11 cellular contexts compared by ENCODE assay signal in the genomic region with DNA sequence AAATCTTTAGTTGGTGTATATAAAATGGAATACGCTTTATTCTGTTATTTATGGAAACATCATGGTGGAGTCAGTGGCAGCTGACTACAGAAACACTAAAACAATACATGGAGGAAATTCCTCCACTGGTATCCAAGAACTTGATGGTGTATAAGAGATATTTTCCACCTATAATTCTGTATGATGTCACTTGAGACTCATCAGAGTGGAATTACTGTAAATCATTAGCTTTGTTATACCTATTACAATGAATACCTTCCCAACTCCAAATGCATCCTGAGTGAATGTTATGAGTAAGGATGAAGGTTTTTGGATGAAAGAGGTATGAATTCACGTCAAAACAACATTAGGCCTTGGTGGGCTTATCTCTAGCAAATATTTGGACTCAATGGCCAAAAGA.
DNase-seq lines count a peak whose midpoint lies in the region; ATAC-seq and TF ChIP-seq lines count a peak whose summit lies in the region.
"Had no signal": no experiment of that assay in that cellular context is flagged by ENCODE, and none has a peak within 500 bp of the region (broad histone marks: within the 10 kb centered on the region; RNA-seq: fewer than 3 reads in every experiment).

No MANE protein-coding gene starts in this region.

- H3K9ac ChIP-seq in HCT116 (ENCODE audit: low read length) (no peak overlapping the region), PC-3 (ENCODE audit: low read length) (no peak overlapping the region)
- H3K9ac ChIP-seq: BLaER1 treated with 17β-estradiol and CSF1 and Interleukin-3, amounts not matched to agents 10 nM and 100 nM; GM23248 had no signal

- CTCF ChIA-PET in HCT116 (lab: Charles Lee): no interaction called here
- CTCF ChIA-PET in PC-3 (lab: Charles Lee): no interaction called here

- BruUV-seq in HCT116 (replicated peaks; lab: Mats Ljungman, UMichigan): no TSS peak
- BruUV-seq in PC-3 (replicated peaks; lab: Mats Ljungman, UMichigan): no TSS peak

- no peaks in the 10 kb centered on the region for H4K20me1 ChIP-seq in HCT116 (ENCODE audit: insufficient read depth)
- no peaks in the 10 kb centered on the region for H4K20me1 ChIP-seq in PC-3 (ENCODE audit: low read length)
- H4K20me1 ChIP-seq: BLaER1 treated with 17β-estradiol and CSF1 and Interleukin-3, amounts not matched to agents 10 nM and 100 nM had no signal

- no peak for TF ChIP-seq POLR2A in HCT116 (IDR thresholded peaks at IDR 0.05; ENCODE audit: borderline replicate concordance, extremely low read depth, insufficient read depth, insufficient read length)

- H3K27ac ChIP-seq in HCT116 (ENCODE audit: low read depth, low read length): no peak overlapping the region
- no peak overlapping the region for H3K27ac ChIP-seq in PC-3 (ENCODE audit: low read length)
- H3K27ac ChIP-seq in upper lobe of right lung: no peak overlapping the region
- H3K27ac ChIP-seq: BLaER1 treated with 17β-estradiol and CSF1 and Interleukin-3, amounts not matched to agents 10 nM and 100 nM; GM23248 had no signal

- RAD21 ChIA-PET in HCT116 (lab: Charles Lee; ENCODE audit: low non-redundant PET in 1 of 2, low total read pairs in 2 of 2, uncharacterized antibody in 2 of 2, unreplicated experiment in 2 of 2): no interaction called here

- no peaks in the 10 kb centered on the region for H3F3A ChIP-seq in PC-3 (ENCODE audit: low read length, unreplicated experiment)

- intact Hi-C loops in HCT116 (cut with micrococcal nuclease): no loop called here
- intact Hi-C loops in PC-3 (cut with micrococcal nuclease): no loop called here
- intact Hi-C loops in upper lobe of right lung (cut with DNase I): no loop called here

- H3K36me3 ChIP-seq in HCT116 (ENCODE audit: control insufficient read depth in 1 of 2, insufficient read depth in 2 of 2, low read length in 2 of 2): no peaks in the 10 kb centered on the region
- H3K36me3 ChIP-seq in PC-3 (ENCODE audit: low read depth, low read length): no peaks in the 10 kb centered on the region
- H3K36me3 ChIP-seq in kidney epithelial cell (ENCODE audit: control insufficient read depth, insufficient read depth, low read length): no peaks in the 10 kb centered on the region
- H3K36me3 ChIP-seq in upper lobe of right lung: no peaks in the 10 kb centered on the region
- H3K36me3 ChIP-seq: BLaER1 treated with 17β-estradiol and CSF1 and Interleukin-3, amounts not matched to agents 10 nM and 100 nM; HAP-1 had no signal

- no peak for TF ChIP-seq CTCF in HCT116 (IDR thresholded peaks at IDR 0.05 in 2 of 3, conservative IDR thresholded peaks at IDR 0.05 in 1 of 3; ENCODE audit: borderline replicate concordance in 1 of 3, insufficient read depth in 1 of 3, low read depth in 2 of 3, low read length in 2 of 3)
- no peak for TF ChIP-seq CTCF in PC-3 (conservative IDR thresholded peaks at IDR 0.05; ENCODE audit: low read depth, low read length)
- TF ChIP-seq CTCF in kidney epithelial cell (IDR thresholded peaks at IDR 0.05; ENCODE audit: insufficient read depth, low read length, poor library complexity, severe bottlenecking): no peak
- no peak for TF ChIP-seq CTCF in upper lobe of right lung (IDR thresholded peaks at IDR 0.05)

- H3K4me1 ChIP-seq in HCT116 (ENCODE audit: control insufficient read depth in 1 of 2, insufficient read depth in 2 of 2, low read length in 2 of 2): peaks cover 0 to 23% of the 10 kb centered on the region in 2 experiments; a peak in 1 of 4 replicates
- H3K4me1 ChIP-seq in PC-3 (ENCODE audit: insufficient read depth, low read length): no peaks in the 10 kb centered on the region
- no peaks in the 10 kb centered on the region for H3K4me1 ChIP-seq in upper lobe of right lung
- H3K4me1 ChIP-seq: BLaER1 treated with 17β-estradiol and CSF1 and Interleukin-3, amounts not matched to agents 10 nM and 100 nM had no signal

- H3K27me3 ChIP-seq in HCT116 (ENCODE audit: insufficient read depth, low read length) (no peaks in the 10 kb centered on the region), PC-3 (ENCODE audit: low read length) (no peaks in the 10 kb centered on the region; the same call in 1 of the 2 replicates), kidney epithelial cell (ENCODE audit: control insufficient read depth, insufficient read depth, low read length) (no peaks in the 10 kb centered on the region), upper lobe of right lung (no peaks in the 10 kb centered on the region)
- H3K27me3 ChIP-seq: BLaER1 treated with 17β-estradiol and CSF1 and Interleukin-3, amounts not matched to agents 10 nM and 100 nM had no signal

- no peak for TF ChIP-seq RAD21 in HCT116 (IDR thresholded peaks at IDR 0.05; ENCODE audit: low read depth)

- H3K4me3 ChIP-seq in HCT116 (replicated peaks in 1 of 2; ENCODE audit: low read depth in 1 of 2, low read length in 2 of 2) (no peak overlapping the region), PC-3 (ENCODE audit: low read length) (no peak overlapping the region), kidney epithelial cell (ENCODE audit: low read depth, low read length) (no peak overlapping the region), upper lobe of right lung (no peak overlapping the region)
- H3K4me3 ChIP-seq: BLaER1 treated with 17β-estradiol and CSF1 and Interleukin-3, amounts not matched to agents 10 nM and 100 nM; GM23248; HAP-1 had no signal

- H3K79me2 ChIP-seq in HCT116 (ENCODE audit: insufficient read depth, low read length) (no peaks in the 10 kb centered on the region), PC-3 (ENCODE audit: low read length) (no peaks in the 10 kb centered on the region)

- no peaks in the 10 kb centered on the region; the same call in 1 of the 2 replicates for H3K9me2 ChIP-seq in HCT116 (ENCODE audit: insufficient read depth)
- H3K9me2 ChIP-seq in PC-3 (replicated peaks; ENCODE audit: low read length): no peaks in the 10 kb centered on the region

- no peak for DNase-seq in HCT116 (ENCODE audit: low read depth, low spot score)
- peak; percentile 30 for DNase-seq in PC-3
- DNase-seq in kidney epithelial cell (ENCODE audit: low read depth): peak; percentile 21
- no peak for DNase-seq in upper lobe of right lung
- DNase-seq in UCSD-AML1 (lab: John Stamatoyannopoulos, UW; ENCODE audit: unreplicated experiment): no peak
- DNase-seq: CD8-positive, alpha-beta memory T cell; COR-L47 had no signal

- H3K9me3 ChIP-seq in HCT116 (ENCODE audit: control insufficient read depth in 1 of 2, insufficient read depth in 1 of 2, low read depth in 1 of 2, low read length in 2 of 2) (no peaks in the 10 kb centered on the region), PC-3 (ENCODE audit: low read length) (no peaks in the 10 kb centered on the region), upper lobe of right lung (no peaks in the 10 kb centered on the region)
- H3K9me3 ChIP-seq: BLaER1 treated with 17β-estradiol and CSF1 and Interleukin-3, amounts not matched to agents 10 nM and 100 nM; HAP-1 had no signal

- ATAC-seq in HCT116: no peak
- no peak for ATAC-seq in PC-3
- ATAC-seq in HG02623 (IDR thresholded peaks at IDR 0.05; ENCODE audit: unreplicated experiment): no peak
- ATAC-seq in upper lobe of right lung: no peak

- no peak overlapping the region for H2AFZ ChIP-seq in HCT116 (ENCODE audit: low read depth, low read length, poor library complexity, severe bottlenecking)
- H2AFZ ChIP-seq in PC-3 (ENCODE audit: low read length): no peak overlapping the region
- H2AFZ ChIP-seq: GM23248 had no signal

- POLR2A ChIA-PET in HCT116 (lab: Charles Lee): no interaction called here
- POLR2A ChIA-PET in PC-3 (lab: Charles Lee; ENCODE audit: unreplicated experiment): no interaction called here

- H3K4me2 ChIP-seq in HCT116 (ENCODE audit: low read length) (0 out of 2 replicates have a peak overlapping the region, but pooled peaks have one; percentile 12), PC-3 (ENCODE audit: low read length) (no peak overlapping the region)
- H3K4me2 ChIP-seq: BLaER1 treated with 17β-estradiol and CSF1 and Interleukin-3, amounts not matched to agents 10 nM and 100 nM had no signal

TF ChIP-seq in HCT116, 20 proteins besides CTCF, POLR2A, EP300 and RAD21 (continues in another document):
- no peak for TF ChIP-seq JUND (IDR thresholded peaks at IDR 0.05)
- TF ChIP-seq FOSL1 (IDR thresholded peaks at IDR 0.05; ENCODE audit: low read depth): no peak
- no peak for TF ChIP-seq SIN3A (IDR thresholded peaks at IDR 0.05; ENCODE audit: low read depth)
- no peak for TF ChIP-seq POLR2AphosphoS5 (IDR thresholded peaks at IDR 0.05; ENCODE audit: low read depth, low read length)
- TF ChIP-seq, protein P1, sequence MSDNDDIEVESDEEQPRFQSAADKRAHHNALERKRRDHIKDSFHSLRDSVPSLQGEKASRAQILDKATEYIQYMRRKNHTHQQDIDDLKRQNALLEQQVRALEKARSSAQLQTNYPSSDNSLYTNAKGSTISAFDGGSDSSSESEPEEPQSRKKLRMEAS (IDR thresholded peaks at IDR 0.05): no peak
- TF ChIP-seq, protein P2, sequence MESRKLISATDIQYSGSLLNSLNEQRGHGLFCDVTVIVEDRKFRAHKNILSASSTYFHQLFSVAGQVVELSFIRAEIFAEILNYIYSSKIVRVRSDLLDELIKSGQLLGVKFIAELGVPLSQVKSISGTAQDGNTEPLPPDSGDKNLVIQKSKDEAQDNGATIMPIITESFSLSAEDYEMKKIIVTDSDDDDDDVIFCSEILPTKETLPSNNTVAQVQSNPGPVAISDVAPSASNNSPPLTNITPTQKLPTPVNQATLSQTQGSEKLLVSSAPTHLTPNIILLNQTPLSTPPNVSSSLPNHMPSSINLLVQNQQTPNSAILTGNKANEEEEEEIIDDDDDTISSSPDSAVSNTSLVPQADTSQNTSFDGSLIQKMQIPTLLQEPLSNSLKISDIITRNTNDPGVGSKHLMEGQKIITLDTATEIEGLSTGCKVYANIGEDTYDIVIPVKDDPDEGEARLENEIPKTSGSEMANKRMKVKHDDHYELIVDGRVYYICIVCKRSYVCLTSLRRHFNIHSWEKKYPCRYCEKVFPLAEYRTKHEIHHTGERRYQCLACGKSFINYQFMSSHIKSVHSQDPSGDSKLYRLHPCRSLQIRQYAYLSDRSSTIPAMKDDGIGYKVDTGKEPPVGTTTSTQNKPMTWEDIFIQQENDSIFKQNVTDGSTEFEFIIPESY (IDR thresholded peaks at IDR 0.05; ENCODE audit: extremely low read depth, insufficient replicate concordance, low read length): no peak
- no peak for TF ChIP-seq CEBPB (IDR thresholded peaks at IDR 0.05; ENCODE audit: low read depth)

Comparison
In these comparisons a context has a peak if more than half of its experiments do, and no peak if none do; other contexts are left out.
1. DNase-seq: peak in PC-3 (single experiment) and kidney epithelial cell (single experiment); none in HCT116 (single experiment), upper lobe of right lung (single experiment) and UCSD-AML1 (single experiment).